Comparison of ENCODE assay signal across 1 cellular context in the genomic region with DNA sequence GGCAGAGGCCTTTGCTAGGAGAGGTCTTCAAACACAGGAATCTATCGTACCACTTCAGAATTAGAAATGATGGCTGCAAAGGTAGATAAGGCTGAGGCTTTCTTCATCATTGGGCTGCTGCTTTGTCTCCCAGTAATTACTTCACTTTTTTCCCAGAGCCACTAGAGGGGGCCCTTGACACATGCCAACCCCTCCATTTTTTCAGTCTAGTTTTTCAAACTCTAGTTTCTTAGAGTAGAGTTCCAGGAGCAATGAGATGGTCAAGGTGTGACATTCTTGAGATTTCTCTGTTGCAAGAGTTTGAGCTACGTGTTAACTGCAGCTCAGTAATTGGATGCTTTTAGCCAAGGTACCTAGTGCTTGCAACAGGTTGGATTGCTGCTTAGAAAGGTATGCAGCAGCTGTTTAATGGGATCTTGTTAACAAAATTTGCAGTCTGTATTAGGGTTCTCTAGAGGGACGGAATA.
A peak's percentile ranks its signal among the peaks of the same experiment; 100 is the strongest.
TF ChIP-seq lines count a peak whose summit lies in the region.

No MANE protein-coding gene starts in this region.

TF ChIP-seq in K562, 482 proteins besides CTCF, POLR2A, EP300 and RAD21:
- TF ChIP-seq, protein P1, sequence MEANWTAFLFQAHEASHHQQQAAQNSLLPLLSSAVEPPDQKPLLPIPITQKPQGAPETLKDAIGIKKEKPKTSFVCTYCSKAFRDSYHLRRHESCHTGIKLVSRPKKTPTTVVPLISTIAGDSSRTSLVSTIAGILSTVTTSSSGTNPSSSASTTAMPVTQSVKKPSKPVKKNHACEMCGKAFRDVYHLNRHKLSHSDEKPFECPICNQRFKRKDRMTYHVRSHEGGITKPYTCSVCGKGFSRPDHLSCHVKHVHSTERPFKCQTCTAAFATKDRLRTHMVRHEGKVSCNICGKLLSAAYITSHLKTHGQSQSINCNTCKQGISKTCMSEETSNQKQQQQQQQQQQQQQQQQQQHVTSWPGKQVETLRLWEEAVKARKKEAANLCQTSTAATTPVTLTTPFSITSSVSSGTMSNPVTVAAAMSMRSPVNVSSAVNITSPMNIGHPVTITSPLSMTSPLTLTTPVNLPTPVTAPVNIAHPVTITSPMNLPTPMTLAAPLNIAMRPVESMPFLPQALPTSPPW (CRISPR knock-in tag; IDR thresholded peaks at IDR 0.05) = no peak
- TF ChIP-seq CEBPG (CRISPR knock-in tag; IDR thresholded peaks at IDR 0.05) (no peak; the same call in 1 of the 2 replicates), CEBPG (tag; conservative IDR thresholded peaks at IDR 0.05 in 1 of 2, IDR thresholded peaks at IDR 0.05 in 1 of 2) (peak; percentile 37 to 53; a peak in 1 of 4 replicates), NCOR1 (IDR thresholded peaks at IDR 0.05) (peak; percentile 63), TEAD4 (IDR thresholded peaks at IDR 0.05; ENCODE audit: low read length) (peak; percentile 81), TEAD4 (CRISPR knock-in tag; IDR thresholded peaks at IDR 0.05; ENCODE audit: borderline replicate concordance) (no peak), POLR2AphosphoS5 (IDR thresholded peaks at IDR 0.05; ENCODE audit: control insufficient read depth, insufficient read depth, low read depth, low read length) (peak; percentile 38; the same call in 1 of the 2 replicates), RCOR1 (IDR thresholded peaks at IDR 0.05; ENCODE audit: borderline replicate concordance in 1 of 2, low read depth in 2 of 2, low read length in 2 of 2) (peak in 1 of 2 experiments; percentile 62; a peak in 1 of 4 replicates), MCM5 (IDR thresholded peaks at IDR 0.05; ENCODE audit: low read depth) (no peak), SMC3 (conservative IDR thresholded peaks at IDR 0.05; ENCODE audit: insufficient read depth, low read depth, low read length) (peak; percentile 70), ARID1B (IDR thresholded peaks at IDR 0.05) (peak; percentile 73), UBTF (IDR thresholded peaks at IDR 0.05; ENCODE audit: borderline replicate concordance in 1 of 2, low read depth in 2 of 2, low read length in 2 of 2) (no peak), KDM1A (IDR thresholded peaks at IDR 0.05) (0 out of 4 replicates have a peak, but pooled peaks of 1 of the 2 experiments have one; percentile 11), SOX6 (IDR thresholded peaks at IDR 0.05) (peak; percentile 42; the same call in 1 of the 2 replicates), CBFA2T2 (conservative IDR thresholded peaks at IDR 0.05) (peak; percentile 52), CBFA2T3 (IDR thresholded peaks at IDR 0.05) (peak; percentile 80), TAL1 (IDR thresholded peaks at IDR 0.05) (peak; percentile 74), CEBPB (tag; IDR thresholded peaks at IDR 0.05) (peak; percentile 67), PML (IDR thresholded peaks at IDR 0.05; ENCODE audit: low read length) (0 out of 2 replicates have a peak, but pooled peaks have one; percentile 29), STAT5A (IDR thresholded peaks at IDR 0.05; ENCODE audit: borderline replicate concordance, low read length) (peak; percentile 36; the same call in 1 of the 2 replicates), SMARCA4 (IDR thresholded peaks at IDR 0.05) (0 out of 2 replicates have a peak, but pooled peaks have one; percentile 28), ZEB2 (IDR thresholded peaks at IDR 0.05) (peak; percentile 75; the same call in 1 of the 2 replicates), CTBP1 (IDR thresholded peaks at IDR 0.05; ENCODE audit: borderline replicate concordance) (peak; percentile 75), ZNF77 (CRISPR knock-in tag; IDR thresholded peaks at IDR 0.05) (no peak), DEAF1 (CRISPR knock-in tag; IDR thresholded peaks at IDR 0.05) (peak; percentile 21; the same call in 1 of the 2 replicates), KLF16 (IDR thresholded peaks at IDR 0.05) (no peak; the same call in 1 of the 2 replicates), TCF3 (CRISPR knock-in tag; IDR thresholded peaks at IDR 0.05) (peak; percentile 76), DPF2 (IDR thresholded peaks at IDR 0.05) (peak; percentile 58; the same call in 1 of the 2 replicates), ZNF384 (IDR thresholded peaks at IDR 0.05; ENCODE audit: low read depth, low read length) (peak; percentile 43; the same call in 1 of the 2 replicates), SRSF3 (IDR thresholded peaks at IDR 0.05; ENCODE audit: insufficient read depth, low read length) (no peak), ZFP36 (IDR thresholded peaks at IDR 0.05; ENCODE audit: low read depth, low read length, partially characterized antibody) (no peak)
